8 cellular contexts compared by ENCODE assay signal in genomic region chr22:37639070-37639760, GRCh38. TPM values are rescaled to one million over a fixed set of nuclear protein-coding genes. Genes with fewer than 3 reads are reported as not detected.
DNase-seq lines count a peak whose midpoint lies in the region; ATAC-seq, FAIRE-seq and TF ChIP-seq lines count a peak whose summit lies in the region.

Gene SH3BP1, plus strand, starts transcription at chr22:37639669. Its CDS starts 119 bp downstream, at chr22:37639788.

- no peaks in the 10 kb centered on the region for H3K9me3 ChIP-seq in HepG2 (ENCODE audit: low read length)

- BruUV-seq in HepG2 (replicated peaks; lab: Mats Ljungman, UMichigan): no TSS peak

- no peak within 1 kb of the TSS for H2AFZ ChIP-seq in HepG2 (ENCODE audit: low read length)

- peak within 1 kb of the TSS; percentile 90 for H3K4me3 Mint-ChIP-seq in HFFc6

- H3K36me3 ChIP-seq in HepG2 (replicated peaks in 1 of 2; ENCODE audit: control insufficient read depth in 1 of 2, insufficient read depth in 2 of 2, low read length in 2 of 2): peaks cover 7 to 8% of the 10 kb centered on the region in 2 experiments; a peak in 4 of 5 replicates

- H3K27me3 Mint-ChIP-seq in HFFc6 (ENCODE audit: insufficient read depth): peaks cover 6% of the 10 kb centered on the region

- H3K4me3 ChIP-seq in HepG2 (replicated peaks in 1 of 3; ENCODE audit: insufficient read depth in 1 of 3, low read depth in 2 of 3, low read length in 3 of 3): peak within 1 kb of the TSS; percentile 72 to 86 (median 76)

- no peaks in the 10 kb centered on the region for H3K9me3 Mint-ChIP-seq in HFFc6

- H3K4me2 ChIP-seq in HepG2 (ENCODE audit: low read depth, low read length): peak within 1 kb of the TSS; percentile 90

- FAIRE-seq in HepG2 (lab: Jason Lieb, UNC): no peak

- H3K27ac Mint-ChIP-seq in HFFc6: peak within 1 kb of the TSS; percentile 70

- ATAC-seq in HepG2 (peak; percentile 41), HG03521 (IDR thresholded peaks at IDR 0.05; ENCODE audit: unreplicated experiment) (no peak)

- peaks cover 7% of the 10 kb centered on the region; the same call in 1 of the 2 replicates for H3K36me3 Mint-ChIP-seq in HFFc6 (ENCODE audit: low read depth)

- TF ChIP-seq POLR2A in HepG2 (IDR thresholded peaks at IDR 0.05; ENCODE audit: insufficient read depth in 1 of 2, low read depth in 2 of 2, low read length in 2 of 2): peak in 1 of 2 experiments; percentile 50; a peak in 1 of 4 replicates

- H3K27me3 ChIP-seq in HepG2 (ENCODE audit: control insufficient read depth in 1 of 2, insufficient read depth in 2 of 2, low read length in 2 of 2): no peaks in the 10 kb centered on the region

- peak within 1 kb of the TSS; percentile 66 for H3K9ac ChIP-seq in HepG2 (ENCODE audit: insufficient read depth, low read depth, low read length)

- H3K4me1 ChIP-seq in HepG2 (ENCODE audit: insufficient read depth, low read length): peaks cover 81% of the 10 kb centered on the region

- TF ChIP-seq CTCF in HFFc6 (IDR thresholded peaks at IDR 0.05): 0 out of 2 replicates have a peak, but pooled peaks have one; percentile 12
- TF ChIP-seq CTCF in HepG2 (CRISPR knock-in tag; IDR thresholded peaks at IDR 0.05): no peak

- intact Hi-C loops in HepG2 (cut with micrococcal nuclease; ENCODE audit: unreplicated experiment): loop anchor here (2.0 kb wide), 1 partner anchor 30 kb away; the partner anchor contains the start of gene GGA1

- DNase-seq in CD1c-positive myeloid dendritic cell (ENCODE audit: extremely low spot score): peak; percentile 64
- no peak for DNase-seq in HFFc6
- peak; percentile 54 for DNase-seq in T-helper 9 cell
- DNase-seq in caudate nucleus (lab: John Stamatoyannopoulos, UW): peak in 2 of 61 donors; percentile 4 to 14
- peak; percentile 57 for DNase-seq in HepG2 (ENCODE audit: low spot score)
- DNase-seq in stimulated activated naive CD4-positive, alpha-beta T cell (lab: John Stamatoyannopoulos, UW): peak; percentile 24 to 54 (median 39)
- no peak for DNase-seq in inferior parietal cortex (ENCODE audit: extremely low spot score)

- peaks cover 47% of the 10 kb centered on the region for H3K4me1 Mint-ChIP-seq in HFFc6 (ENCODE audit: low read depth)

- no peak for TF ChIP-seq RAD21 in HepG2 (CRISPR knock-in tag; IDR thresholded peaks at IDR 0.05)

- in situ Hi-C loops in HepG2 (cut with HindIII; ENCODE audit: extremely low pct_ligation_motif_present, low pct_unique_long_range_greater_than_20kb): no loop called here

- H3K27ac ChIP-seq in caudate nucleus (ENCODE audit: low read depth, low read length) (peak within 1 kb of the TSS; percentile 58), HepG2 (ENCODE audit: extremely low read length, insufficient read depth, low read length) (peak within 1 kb of the TSS; percentile 70)

- 10% methylated on average over 10 of the region's 57 CpGs for WGBS in HepG2 (ENCODE audit: low lambda C conversion rate)

- TF ChIP-seq EP300 in HepG2 (IDR thresholded peaks at IDR 0.05; ENCODE audit: low read depth in 2 of 2, low read length in 2 of 2): no peak
- no peak for TF ChIP-seq EP300 in HepG2 (CRISPR knock-in tag; IDR thresholded peaks at IDR 0.05; ENCODE audit: borderline replicate concordance)

- POLR2A ChIA-PET in HepG2 (lab: Yijun Ruan, JAX): interaction anchor here (1.0 to 15.8 kb wide), 6 partner anchors 22 to 169 kb away, joined by 3 to 242 read pairs (median 3); partner anchors contain the start of genes GCAT, GGA1, NOL12 and PDXP

- CTCF ChIA-PET in HepG2 (lab: Yijun Ruan, JAX; ENCODE audit: low intra/inter-chr PET ratio, low total read pairs): no interaction called here

- H4K20me1 ChIP-seq in HepG2 (ENCODE audit: insufficient read depth, low read length): 0 out of 2 replicates have a peak, but pooled peaks cover 4% of the 10 kb centered on the region

- peaks cover 10% of the 10 kb centered on the region for H3K79me2 ChIP-seq in HepG2 (ENCODE audit: insufficient read depth, low read length)

TF ChIP-seq in HepG2, 621 proteins besides CTCF, POLR2A, EP300 and RAD21 (continues in another document):
- peak; percentile 52 for TF ChIP-seq ZNF883 (CRISPR knock-in tag; IDR thresholded peaks at IDR 0.05; ENCODE audit: not compliant biosample characterization)
- TF ChIP-seq DNMT1 (CRISPR knock-in tag; IDR thresholded peaks at IDR 0.05): 0 out of 2 replicates have a peak, but pooled peaks have one; percentile 57
- 0 out of 2 replicates have a peak, but pooled peaks have one; percentile 41 for TF ChIP-seq ZNF451 (CRISPR knock-in tag; IDR thresholded peaks at IDR 0.05)
- 0 out of 2 replicates have a peak, but pooled peaks have one; percentile 2 for TF ChIP-seq CAMTA2 (CRISPR knock-in tag; IDR thresholded peaks at IDR 0.05; ENCODE audit: borderline replicate concordance)
- 0 out of 2 replicates have a peak, but pooled peaks have one; percentile 23 for TF ChIP-seq MAZ (IDR thresholded peaks at IDR 0.05; ENCODE audit: borderline replicate concordance, low read depth, low read length)
- TF ChIP-seq MAZ (CRISPR knock-in tag; IDR thresholded peaks at IDR 0.05; ENCODE audit: low read depth): no peak
- no peak for TF ChIP-seq ZNF615 (CRISPR knock-in tag; IDR thresholded peaks at IDR 0.05; ENCODE audit: borderline replicate concordance)
- TF ChIP-seq, protein P1, sequence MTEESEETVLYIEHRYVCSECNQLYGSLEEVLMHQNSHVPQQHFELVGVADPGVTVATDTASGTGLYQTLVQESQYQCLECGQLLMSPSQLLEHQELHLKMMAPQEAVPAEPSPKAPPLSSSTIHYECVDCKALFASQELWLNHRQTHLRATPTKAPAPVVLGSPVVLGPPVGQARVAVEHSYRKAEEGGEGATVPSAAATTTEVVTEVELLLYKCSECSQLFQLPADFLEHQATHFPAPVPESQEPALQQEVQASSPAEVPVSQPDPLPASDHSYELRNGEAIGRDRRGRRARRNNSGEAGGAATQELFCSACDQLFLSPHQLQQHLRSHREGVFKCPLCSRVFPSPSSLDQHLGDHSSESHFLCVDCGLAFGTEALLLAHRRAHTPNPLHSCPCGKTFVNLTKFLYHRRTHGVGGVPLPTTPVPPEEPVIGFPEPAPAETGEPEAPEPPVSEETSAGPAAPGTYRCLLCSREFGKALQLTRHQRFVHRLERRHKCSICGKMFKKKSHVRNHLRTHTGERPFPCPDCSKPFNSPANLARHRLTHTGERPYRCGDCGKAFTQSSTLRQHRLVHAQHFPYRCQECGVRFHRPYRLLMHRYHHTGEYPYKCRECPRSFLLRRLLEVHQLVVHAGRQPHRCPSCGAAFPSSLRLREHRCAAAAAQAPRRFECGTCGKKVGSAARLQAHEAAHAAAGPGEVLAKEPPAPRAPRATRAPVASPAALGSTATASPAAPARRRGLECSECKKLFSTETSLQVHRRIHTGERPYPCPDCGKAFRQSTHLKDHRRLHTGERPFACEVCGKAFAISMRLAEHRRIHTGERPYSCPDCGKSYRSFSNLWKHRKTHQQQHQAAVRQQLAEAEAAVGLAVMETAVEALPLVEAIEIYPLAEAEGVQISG (CRISPR knock-in tag; IDR thresholded peaks at IDR 0.05): 0 out of 2 replicates have a peak, but pooled peaks have one; percentile 36
- peak; percentile 59 for TF ChIP-seq ZNF777 (CRISPR knock-in tag; IDR thresholded peaks at IDR 0.05)
- TF ChIP-seq MTA1 (CRISPR knock-in tag; IDR thresholded peaks at IDR 0.05; ENCODE audit: borderline replicate concordance): peak; percentile 49; the same call in 1 of the 2 replicates
- TF ChIP-seq CHD4 (IDR thresholded peaks at IDR 0.05; ENCODE audit: borderline replicate concordance, low read length): peak; percentile 43; the same call in 1 of the 2 replicates

RNA-seq across cellular contexts. Expression of gene SH3BP1, which starts in this region (rescaled TPM):
- total RNA-seq in HFFc6 (2021; fragmentation: NEBNext Ultra II Directional; extraction: Animal tissue kit (Norgen Biotek cat#: 25700)): 10 to 100 TPM; 15.9 to 26.3 (median 23.0) TPM
- 8.4 and 9.4 TPM in 2 replicates for total RNA-seq in HepG2 (2016; rRNA removed; fragmentation: Illumina TruSeq; extraction: Trizol)
- 5.6 and 6.0 TPM in 2 replicates for total RNA-seq in HepG2 (2016; cell fraction: cytosol; rRNA removed; fragmentation: Illumina TruSeq; extraction: Trizol; ENCODE audit: low read depth)
- 6.3 and 8.5 TPM in 2 replicates for total RNA-seq in HepG2 (2016; cell fraction: insoluble cytoplasmic fraction; rRNA removed; fragmentation: Illumina TruSeq; extraction: Trizol)
- total RNA-seq in HepG2 (2016; cell fraction: membrane; rRNA removed; fragmentation: Illumina TruSeq; extraction: Trizol): 9.2 and 11.0 TPM in 2 replicates
- total RNA-seq in HepG2 (2016; cell fraction: nucleus; rRNA removed; fragmentation: Illumina TruSeq; extraction: Trizol): 6.6 and 9.5 TPM in 2 replicates
- 15.7 and 18.5 TPM in 2 replicates for polyA plus RNA-seq in HepG2 (2011; rRNA removed)
- 7.3 and 12.2 TPM in 2 replicates for polyA plus RNA-seq in HepG2 (2011; cell fraction: cytosol; rRNA removed)
- polyA plus RNA-seq in HepG2 (2011; cell fraction: nucleus; rRNA removed): 56.4 and 86.5 TPM in 2 replicates
- polyA plus RNA-seq in HepG2 (2012): 23.6 and 27.1 TPM in 2 replicates
- 7.5 and 7.7 TPM in 2 replicates for polyA plus RNA-seq in HepG2 (2016; cell fraction: cytosol; fragmentation: Illumina TruSeq; extraction: Trizol; ENCODE audit: low read depth)
- polyA plus RNA-seq in HepG2 (2016; cell fraction: insoluble cytoplasmic fraction; fragmentation: Illumina TruSeq; extraction: Trizol; ENCODE audit: low read depth): 11.5 and 13.3 TPM in 2 replicates
- 12.3 and 13.5 TPM in 2 replicates for polyA plus RNA-seq in HepG2 (2016; cell fraction: membrane; fragmentation: Illumina TruSeq; extraction: Trizol; ENCODE audit: low read depth)
- polyA plus RNA-seq in HepG2 (2016; cell fraction: nucleus; fragmentation: Illumina TruSeq; extraction: Trizol; ENCODE audit: insufficient read depth, low read depth): 17.9 and 27.8 TPM in 2 replicates
- 1.6 and 9.8 TPM in 2 replicates for polyA minus RNA-seq in HepG2 (2011; rRNA and poly(A)+ RNA removed; ENCODE audit: low replicate concordance)
- 6.4 and 9.8 TPM in 2 replicates for polyA minus RNA-seq in HepG2 (2011; cell fraction: cytosol; rRNA and poly(A)+ RNA removed)
- polyA minus RNA-seq in HepG2 (2011; cell fraction: nucleus; rRNA and poly(A)+ RNA removed): 7.9 and 15.4 TPM in 2 replicates

Comparison
In these comparisons a context has a peak if more than half of its experiments do, and no peak if none do; other contexts are left out.
1. DNase-seq: peak in CD1c-positive myeloid dendritic cell (single experiment), T-helper 9 cell (single experiment), HepG2 (single experiment) and stimulated activated naive CD4-positive, alpha-beta T cell (6 of 6); none in HFFc6 (single experiment) and inferior parietal cortex (single experiment).